Comparison of ENCODE assay signal across 8 cellular contexts in the genomic region with DNA sequence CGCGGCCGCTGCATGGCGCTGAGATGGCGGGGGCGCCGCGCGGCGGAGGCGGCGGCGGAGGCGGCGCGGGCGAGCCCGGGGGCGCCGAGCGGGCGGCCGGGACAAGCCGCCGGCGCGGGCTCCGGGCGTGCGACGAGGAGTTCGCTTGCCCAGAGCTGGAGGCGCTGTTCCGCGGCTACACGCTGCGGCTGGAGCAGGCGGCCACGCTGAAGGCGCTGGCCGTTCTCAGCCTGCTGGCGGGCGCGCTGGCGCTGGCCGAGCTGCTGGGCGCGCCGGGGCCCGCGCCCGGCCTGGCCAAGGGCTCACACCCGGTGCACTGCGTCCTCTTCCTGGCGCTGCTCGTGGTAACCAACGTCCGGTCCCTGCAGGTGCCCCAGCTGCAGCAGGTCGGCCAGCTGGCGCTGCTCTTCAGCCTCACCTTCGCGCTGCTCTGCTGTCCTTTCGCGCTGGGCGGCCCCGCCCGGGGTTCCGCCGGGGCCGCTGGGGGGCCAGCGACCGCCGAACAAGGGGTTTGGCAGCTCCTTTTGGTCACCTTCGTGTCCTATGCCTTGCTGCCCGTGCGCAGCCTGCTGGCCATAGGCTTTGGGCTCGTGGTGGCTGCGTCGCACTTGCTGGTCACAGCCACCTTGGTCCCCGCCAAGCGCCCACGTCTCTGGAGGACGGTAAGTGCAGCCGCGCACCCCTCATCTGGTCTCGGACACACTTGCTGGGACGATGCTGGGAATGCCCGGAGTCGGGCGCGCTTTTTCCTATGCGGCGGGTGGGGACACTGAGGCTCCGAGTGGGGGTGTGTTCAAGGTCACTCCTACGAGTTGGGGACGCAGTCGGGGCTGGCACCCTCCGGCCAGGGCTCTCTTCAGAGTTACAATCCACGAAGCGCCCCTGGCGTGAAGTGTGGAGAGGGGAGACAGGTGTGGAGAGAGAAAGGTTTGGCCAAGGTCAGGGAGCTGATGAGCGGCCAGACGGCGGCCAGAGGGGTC. TPM values are rescaled to one million over a fixed set of nuclear protein-coding genes. Genes with fewer than 3 reads are reported as not detected.
A peak's percentile ranks its signal among the peaks of the same experiment; 100 is the strongest.
DNase-seq lines count a peak whose midpoint lies in the region; ATAC-seq and TF ChIP-seq lines count a peak whose summit lies in the region.

No MANE protein-coding gene starts in this region.

- H3K9me3 ChIP-seq in heart left ventricle: no peaks in the 10 kb centered on the region
- H3K9me3 ChIP-seq in gastrocnemius medialis: no peaks in the 10 kb centered on the region

- peak overlapping the region; percentile 80 to 82 for H3K4me3 Mint-ChIP-seq in activated T-cell treated with anti-CD3 and anti-CD28 coated beads, Interleukin-2, amount 50 U/mL, for 72 hours

- H3K4me1 Mint-ChIP-seq in activated T-cell treated with anti-CD3 and anti-CD28 coated beads, Interleukin-2, amount 50 U/mL, for 72 hours (ENCODE audit: low read depth): no peaks in the 10 kb centered on the region

- TF ChIP-seq POLR2A in heart left ventricle (IDR thresholded peaks at IDR 0.05) (no peak), gastrocnemius medialis (IDR thresholded peaks at IDR 0.05) (no peak)

- TF ChIP-seq CTCF in heart left ventricle (IDR thresholded peaks at IDR 0.05): peak in 3 of 12 donors; percentile 9 to 23 (median 19)
- TF ChIP-seq CTCF in gastrocnemius medialis (IDR thresholded peaks at IDR 0.05 in 4 of 5, conservative IDR thresholded peaks at IDR 0.05 in 1 of 5): no peak

- H3K36me3 Mint-ChIP-seq in activated T-cell treated with anti-CD3 and anti-CD28 coated beads, Interleukin-2, amount 50 U/mL, for 72 hours (ENCODE audit: insufficient read depth in 2 of 2): peaks cover 0 to 6% of the 10 kb centered on the region in 2 donors

- H3K4me1 ChIP-seq in heart left ventricle (peaks cover 0 to 21% (median 9%) of the 10 kb centered on the region in 12 donors), gastrocnemius medialis (peaks cover 4 to 11% of the 10 kb centered on the region in 2 donors)

- H3K27ac Mint-ChIP-seq in activated T-cell treated with anti-CD3 and anti-CD28 coated beads, Interleukin-2, amount 50 U/mL, for 72 hours: no peak overlapping the region

- intact Hi-C loops in heart left ventricle (cut with DNase I) (no loop called here), gastrocnemius medialis (cut with DNase I; ENCODE audit: low total_unique reads) (no loop called here)

- DNase-seq in NCI-H748 (lab: John Stamatoyannopoulos, UW; ENCODE audit: unreplicated experiment) (peak; percentile 78), NCI-H748 treated with DMSO at 0.1 percent for 48 hours (lab: John Stamatoyannopoulos, UW) (no peak), HT1080 (ENCODE audit: low read depth) (peak; percentile 16), heart left ventricle (no peak), gastrocnemius medialis (no peak)
- peak; percentile 30 to 33 for DNase-seq in activated T-cell treated with anti-CD3 and anti-CD28 coated beads, Interleukin-2, amount 50 U/mL, for 72 hours
- no peak for DNase-seq in stimulated activated CD4-positive, alpha-beta T cell treated with anti-CD3 and anti-CD28 coated beads, Interleukin-4, amount 100 ng/mL, for 4 hours

- no peaks in the 10 kb centered on the region for H3K9me3 Mint-ChIP-seq in activated T-cell treated with anti-CD3 and anti-CD28 coated beads, Interleukin-2, amount 50 U/mL, for 72 hours

- H3K27ac ChIP-seq in heart left ventricle (no peak overlapping the region), gastrocnemius medialis (no peak overlapping the region)

- in situ Hi-C loops in gastrocnemius medialis (cut with MboI; ENCODE audit: low sequenced_read_pairs in 4 of 4): no loop called here

- WGBS in heart left ventricle, 4 donors: 1 to 3% (median 1%) methylated on average over 52 to 104 of the region's 104 CpGs

- no peaks in the 10 kb centered on the region for H3K36me3 ChIP-seq in heart left ventricle
- no peaks in the 10 kb centered on the region for H3K36me3 ChIP-seq in gastrocnemius medialis

- ATAC-seq in activated T-cell treated with anti-CD3 and anti-CD28 coated beads, Interleukin-2, amount 50 U/mL, for 72 hours (replicated peaks in 1 of 2): peak; percentile 55 to 61
- ATAC-seq in heart left ventricle (peak in 3 of 4 donors; percentile 42 to 78 (median 57)), gastrocnemius medialis (peak; percentile 48 to 59), HG03457 (IDR thresholded peaks at IDR 0.05; ENCODE audit: unreplicated experiment) (no peak)

- H3K27me3 ChIP-seq in heart left ventricle (peaks cover 0 to 45% (median 19%) of the 10 kb centered on the region in 9 donors), gastrocnemius medialis (peaks cover 0 to 9% (median 0%) of the 10 kb centered on the region in 3 donors)

- H3K4me3 ChIP-seq in heart left ventricle (peak overlapping the region; percentile 49 to 84 (median 63)), gastrocnemius medialis (peak overlapping the region; percentile 57 to 68 (median 60))

- peaks cover 51% of the 10 kb centered on the region for H3K27me3 Mint-ChIP-seq in activated T-cell treated with anti-CD3 and anti-CD28 coated beads, Interleukin-2, amount 50 U/mL, for 72 hours (ENCODE audit: low read depth)

RNA-seq across cellular contexts. Expression of a gene that starts 0.6 kb away (rescaled TPM):
- 0.08 and 0.13 TPM in 2 replicates for total RNA-seq in HT1080 (2014; rRNA removed; shearing (Covaris generic))
- polyA plus RNA-seq in HT1080 (2015; cell fraction: cytosol; rRNA removed): 0.17 and 0.29 TPM in 2 replicates
- 0.08 and 0.20 TPM in 2 replicates for polyA plus RNA-seq in HT1080 (2015; cell fraction: nucleus; rRNA removed)
- total RNA-seq in activated T-cell treated with anti-CD3 and anti-CD28 coated beads, Interleukin-2, amount 50 U/mL, for 72 hours: 10 to 100 TPM; 52.3 to 58.9 TPM
- total RNA-seq in heart left ventricle: 10 to 100 TPM in 1 of 9 donors, 1 to 10 TPM in 8; 2.6 to 10.8 (median 4.3) TPM
- polyA plus RNA-seq in heart left ventricle: 1 to 10 TPM in 1 of 2 donors, under 1 TPM in 1; 0.73 to 1.4 TPM
- 1 to 10 TPM in 3 of 4 donors, under 1 TPM in 1; 0.42 to 3.5 (median 1.4) TPM for total RNA-seq in gastrocnemius medialis

Comparison
In these comparisons a context has a peak if more than half of its experiments do, and no peak if none do; other contexts are left out.
1. DNase-seq: peak in NCI-H748 (single experiment), HT1080 (single experiment) and activated T-cell treated with anti-CD3 and anti-CD28 coated beads, Interleukin-2, amount 50 U/mL, for 72 hours (2 of 2); none in NCI-H748 treated with DMSO at 0.1 percent for 48 hours (single experiment), heart left ventricle (0 of 5), gastrocnemius medialis (0 of 2) and stimulated activated CD4-positive, alpha-beta T cell treated with anti-CD3 and anti-CD28 coated beads, Interleukin-4, amount 100 ng/mL, for 4 hours (0 of 2).
2. RNA of a gene that starts 0.6 kb away (total RNA-seq): 52.3 to 58.9 TPM in activated T-cell treated with anti-CD3 and anti-CD28 coated beads, Interleukin-2, amount 50 U/mL, for 72 hours; 2.6 to 10.8 TPM in heart left ventricle, 0.42 to 3.5 TPM in gastrocnemius medialis and 0.08 to 0.13 TPM in HT1080; every median in the first group is over 4 times any median in the second.